Comparison of ENCODE assay signal across 12 cellular contexts in genomic region chr10:13820591-13821377, GRCh38.
A peak's percentile ranks its signal among the peaks of the same experiment; 100 is the strongest.
DNase-seq lines count a peak whose midpoint lies in the region; ATAC-seq and TF ChIP-seq lines count a peak whose summit lies in the region.
"Had no signal": no experiment of that assay in that cellular context is flagged by ENCODE, and none has a peak within 500 bp of the region (broad histone marks: within the 10 kb centered on the region; RNA-seq: fewer than 3 reads in every experiment).

No MANE protein-coding gene starts in this region.

- DNase-seq in GM23338 (ENCODE audit: low spot score), result no peak
- peak; percentile 68 for DNase-seq in NCI-H2171 treated with DMSO at 0.1 percent for 48 hours (lab: John Stamatoyannopoulos, UW)
- peak; percentile 64 for DNase-seq in Right ventricle myocardium superior
- DNase-seq in neural crest cell (ENCODE audit: low read depth, low spot score), result no peak
- no peak for DNase-seq in GM10266 (ENCODE audit: extremely low spot score)
- DNase-seq in globus pallidus (ENCODE audit: low spot score), result no peak
- no peak for DNase-seq in stimulated activated CD4-positive, alpha-beta T cell treated with anti-CD3 and anti-CD28 coated beads, Interleukin-15, amount 100 ng/mL, for 24 hours
- DNase-seq: activated CD4-positive, CD25-positive, alpha-beta regulatory T cell; GDM1; KG1; stimulated activated CD4-positive, alpha-beta T cell treated with anti-CD3 and anti-CD28 coated beads, Interleukin-4, amount 100 ng/mL, for 24 hours; stimulated activated naive B cell treated with anti-CD40 and anti-IgM and Interleukin-4, amounts not matched to agents 10 μg/mL and 1 μg/mL and 100 μg/mL, for 72 hours had no signal

- ATAC-seq in GM23338 (peak; percentile 8; the same call in 2 of the 3 replicates), Right ventricle myocardium superior (ENCODE audit: poor library complexity) (peak; percentile 11)

- H3K4me1 Mint-ChIP-seq in GM23338, result peaks cover 49% of the 10 kb centered on the region
- H3K4me1 Mint-ChIP-seq in neural crest cell, result peaks cover 33% of the 10 kb centered on the region

- H3K27me3 Mint-ChIP-seq in GM23338 (ENCODE audit: insufficient read depth, low read depth, poor library complexity) (no peaks in the 10 kb centered on the region), neural crest cell (ENCODE audit: low read depth) (no peaks in the 10 kb centered on the region)

- H3K36me3 Mint-ChIP-seq in GM23338 (ENCODE audit: low read depth), result peaks cover 28% of the 10 kb centered on the region
- H3K36me3 Mint-ChIP-seq in neural crest cell (ENCODE audit: low read depth), result peaks cover 15% of the 10 kb centered on the region

- H3K9me2 ChIP-seq in GM23338 (ENCODE audit: insufficient read depth), result no peaks in the 10 kb centered on the region

- H3K4me2 ChIP-seq in GM23338, result peak overlapping the region; percentile 51; the same call in 1 of the 2 replicates

- H3K9me3 Mint-ChIP-seq in GM23338, result peaks cover 25% of the 10 kb centered on the region
- peaks cover 4% of the 10 kb centered on the region for H3K9me3 Mint-ChIP-seq in neural crest cell

- intact Hi-C loops in Right ventricle myocardium superior (cut with DNase I), result no loop called here

- H3K27ac ChIP-seq in GM23338 (ENCODE audit: low read depth), result no peak overlapping the region

- peaks cover 7% of the 10 kb centered on the region; the same call in 1 of the 2 replicates for H3F3A ChIP-seq in GM23338 (replicated peaks; ENCODE audit: low read depth)

- H3K4me3 Mint-ChIP-seq in GM23338, result no peak overlapping the region
- H3K4me3 Mint-ChIP-seq in neural crest cell, result no peak overlapping the region
- H3K4me3 Mint-ChIP-seq: stimulated activated naive B cell treated with anti-CD40 and anti-IgM and Interleukin-4, amounts not matched to agents 10 μg/mL and 1 μg/mL and 100 μg/mL, for 72 hours had no signal

- H3K4me1 ChIP-seq in GM23338 (ENCODE audit: insufficient read depth), result peaks cover 47% of the 10 kb centered on the region

- H3K36me3 ChIP-seq in GM23338 (ENCODE audit: insufficient read depth), result no peaks in the 10 kb centered on the region; the same call in 1 of the 2 replicates

- TF ChIP-seq CTCF in GM23338 (conservative IDR thresholded peaks at IDR 0.05; ENCODE audit: low read depth in 2 of 2) (no peak), neural crest cell (conservative IDR thresholded peaks at IDR 0.05) (no peak), GM10266 (IDR thresholded peaks at IDR 0.05; ENCODE audit: control insufficient read depth, insufficient read depth, low read depth, missing control alignments) (no peak)

- H2AFZ ChIP-seq in GM23338, result no peak overlapping the region

- H3K4me3 ChIP-seq in GM23338, result no peak overlapping the region

- peaks cover 17% of the 10 kb centered on the region for H3K79me2 ChIP-seq in GM23338 (replicated peaks; ENCODE audit: insufficient read depth)

- no peaks in the 10 kb centered on the region for H4K20me1 ChIP-seq in GM23338 (replicated peaks; ENCODE audit: insufficient read depth)

- H3K27ac Mint-ChIP-seq in GM23338, result no peak overlapping the region
- peak overlapping the region; percentile 14 for H3K27ac Mint-ChIP-seq in neural crest cell (ENCODE audit: unreplicated experiment)
- H3K27ac Mint-ChIP-seq: stimulated activated naive B cell treated with anti-CD40 and anti-IgM and Interleukin-4, amounts not matched to agents 10 μg/mL and 1 μg/mL and 100 μg/mL, for 72 hours had no signal

- H3K27me3 ChIP-seq in GM23338 (ENCODE audit: insufficient read depth), result no peaks in the 10 kb centered on the region

TF ChIP-seq in GM23338, 12 proteins besides CTCF, POLR2A, EP300 and RAD21 (continues in another document):
- TF ChIP-seq EZH2 (IDR thresholded peaks at IDR 0.05; ENCODE audit: low read depth, unreplicated experiment) (no peak), ZNF114 (CRISPR knock-in tag; IDR thresholded peaks at IDR 0.05) (no peak), POLR2AphosphoS5 (IDR thresholded peaks at IDR 0.05; ENCODE audit: low read depth) (no peak), NANOG (IDR thresholded peaks at IDR 0.05; ENCODE audit: borderline replicate concordance) (no peak), EZH2phosphoT487 (IDR thresholded peaks at IDR 0.05; ENCODE audit: unreplicated experiment) (no peak), STAT1 (IDR thresholded peaks at IDR 0.05; ENCODE audit: unreplicated experiment) (no peak)
- TF ChIP-seq, protein P1, sequence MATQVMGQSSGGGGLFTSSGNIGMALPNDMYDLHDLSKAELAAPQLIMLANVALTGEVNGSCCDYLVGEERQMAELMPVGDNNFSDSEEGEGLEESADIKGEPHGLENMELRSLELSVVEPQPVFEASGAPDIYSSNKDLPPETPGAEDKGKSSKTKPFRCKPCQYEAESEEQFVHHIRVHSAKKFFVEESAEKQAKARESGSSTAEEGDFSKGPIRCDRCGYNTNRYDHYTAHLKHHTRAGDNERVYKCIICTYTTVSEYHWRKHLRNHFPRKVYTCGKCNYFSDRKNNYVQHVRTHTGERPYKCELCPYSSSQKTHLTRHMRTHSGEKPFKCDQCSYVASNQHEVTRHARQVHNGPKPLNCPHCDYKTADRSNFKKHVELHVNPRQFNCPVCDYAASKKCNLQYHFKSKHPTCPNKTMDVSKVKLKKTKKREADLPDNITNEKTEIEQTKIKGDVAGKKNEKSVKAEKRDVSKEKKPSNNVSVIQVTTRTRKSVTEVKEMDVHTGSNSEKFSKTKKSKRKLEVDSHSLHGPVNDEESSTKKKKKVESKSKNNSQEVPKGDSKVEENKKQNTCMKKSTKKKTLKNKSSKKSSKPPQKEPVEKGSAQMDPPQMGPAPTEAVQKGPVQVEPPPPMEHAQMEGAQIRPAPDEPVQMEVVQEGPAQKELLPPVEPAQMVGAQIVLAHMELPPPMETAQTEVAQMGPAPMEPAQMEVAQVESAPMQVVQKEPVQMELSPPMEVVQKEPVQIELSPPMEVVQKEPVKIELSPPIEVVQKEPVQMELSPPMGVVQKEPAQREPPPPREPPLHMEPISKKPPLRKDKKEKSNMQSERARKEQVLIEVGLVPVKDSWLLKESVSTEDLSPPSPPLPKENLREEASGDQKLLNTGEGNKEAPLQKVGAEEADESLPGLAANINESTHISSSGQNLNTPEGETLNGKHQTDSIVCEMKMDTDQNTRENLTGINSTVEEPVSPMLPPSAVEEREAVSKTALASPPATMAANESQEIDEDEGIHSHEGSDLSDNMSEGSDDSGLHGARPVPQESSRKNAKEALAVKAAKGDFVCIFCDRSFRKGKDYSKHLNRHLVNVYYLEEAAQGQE (IDR thresholded peaks at IDR 0.05; ENCODE audit: unreplicated experiment), result no peak
- TF ChIP-seq, protein P2, sequence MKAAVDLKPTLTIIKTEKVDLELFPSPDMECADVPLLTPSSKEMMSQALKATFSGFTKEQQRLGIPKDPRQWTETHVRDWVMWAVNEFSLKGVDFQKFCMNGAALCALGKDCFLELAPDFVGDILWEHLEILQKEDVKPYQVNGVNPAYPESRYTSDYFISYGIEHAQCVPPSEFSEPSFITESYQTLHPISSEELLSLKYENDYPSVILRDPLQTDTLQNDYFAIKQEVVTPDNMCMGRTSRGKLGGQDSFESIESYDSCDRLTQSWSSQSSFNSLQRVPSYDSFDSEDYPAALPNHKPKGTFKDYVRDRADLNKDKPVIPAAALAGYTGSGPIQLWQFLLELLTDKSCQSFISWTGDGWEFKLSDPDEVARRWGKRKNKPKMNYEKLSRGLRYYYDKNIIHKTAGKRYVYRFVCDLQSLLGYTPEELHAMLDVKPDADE (IDR thresholded peaks at IDR 0.05), result no peak

Comparison
In these comparisons a context has a peak if more than half of its experiments do, and no peak if none do; other contexts are left out.
1. DNase-seq: peak in NCI-H2171 treated with DMSO at 0.1 percent for 48 hours (single experiment) and Right ventricle myocardium superior (single experiment); none in GM23338 (single experiment), neural crest cell (single experiment), GM10266 (single experiment), globus pallidus (single experiment) and stimulated activated CD4-positive, alpha-beta T cell treated with anti-CD3 and anti-CD28 coated beads, Interleukin-15, amount 100 ng/mL, for 24 hours (single experiment).